In the genomic region with DNA sequence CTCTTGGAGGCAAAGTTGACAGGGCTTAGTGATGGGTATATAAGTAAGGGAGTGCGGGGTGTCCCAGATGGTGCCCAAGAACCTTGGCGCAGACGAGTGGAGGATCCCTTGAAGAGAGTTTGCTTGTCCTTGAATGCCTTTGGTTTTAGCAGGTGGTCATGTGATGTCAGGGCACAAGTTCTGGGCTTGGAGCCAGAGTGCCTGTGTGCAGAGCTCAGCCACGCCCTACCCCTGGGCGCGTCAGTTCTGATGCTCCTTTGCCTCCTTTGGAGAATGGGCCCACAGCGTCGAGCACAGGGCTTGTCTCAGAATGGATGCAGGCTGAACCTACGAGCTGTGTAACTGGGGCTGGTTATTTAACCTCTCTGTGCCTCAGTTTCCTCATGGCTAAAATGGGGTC, we compare ENCODE assay signal across 14 cellular contexts.
"Had no signal": no experiment of that assay in that cellular context is flagged by ENCODE, and none has a peak within 500 bp of the region (broad histone marks: within the 10 kb centered on the region; RNA-seq: fewer than 3 reads in every experiment).

No MANE protein-coding gene starts in this region.

- H3K4me3 ChIP-seq: ascending aorta, dorsolateral prefrontal cortex, esophagus squamous epithelium, psoas muscle, right lobe of liver had no signal

- H3K4me1 ChIP-seq: ascending aorta, psoas muscle, right lobe of liver had no signal

- H3K27ac ChIP-seq: ascending aorta, dorsolateral prefrontal cortex, psoas muscle, right lobe of liver had no signal

- DNase-seq: activated CD4-positive, alpha-beta memory T cell treated with anti-CD3 and anti-CD28 coated beads, Interleukin-2, amount 10 ng/mL, durations not matched to agents 7 days and 5 days; activated CD4-positive, alpha-beta T cell treated with anti-CD3 and anti-CD28 coated beads for 1 hour; activated naive CD4-positive, alpha-beta T cell treated with Interleukin-2 at 50 U/mL for 16 hours; activated naive CD8-positive, alpha-beta T cell treated with anti-CD3 and anti-CD28 coated beads, Interleukin-2, amount 50 U/mL, for 24 hours; esophagus squamous epithelium; foreskin fibroblast; psoas muscle; right lobe of liver; stimulated activated CD4-positive, alpha-beta T cell treated with anti-CD3 and anti-CD28 coated beads, Interleukin-2, amount 100 ng/mL, for 24 hours; stimulated activated naive B cell treated with anti-CD40 and anti-IgM and Interleukin-4, amounts not matched to agents 10 μg/mL and 1 μg/mL and 100 μg/mL, for 72 hours; substantia nigra; T1000 had no signal

- ATAC-seq: activated naive CD8-positive, alpha-beta T cell treated with anti-CD3 and anti-CD28 coated beads, Interleukin-2, amount 50 U/mL, for 24 hours; psoas muscle; right lobe of liver; stimulated activated naive B cell treated with anti-CD40 and anti-IgM and Interleukin-4, amounts not matched to agents 10 μg/mL and 1 μg/mL and 100 μg/mL, for 72 hours had no signal

- H3K27me3 ChIP-seq: ascending aorta, right lobe of liver had no signal

- H3K36me3 ChIP-seq: ascending aorta, esophagus squamous epithelium, right lobe of liver had no signal

- H3K9me3 ChIP-seq: ascending aorta, esophagus squamous epithelium, psoas muscle, right lobe of liver had no signal
